In the genomic region with DNA sequence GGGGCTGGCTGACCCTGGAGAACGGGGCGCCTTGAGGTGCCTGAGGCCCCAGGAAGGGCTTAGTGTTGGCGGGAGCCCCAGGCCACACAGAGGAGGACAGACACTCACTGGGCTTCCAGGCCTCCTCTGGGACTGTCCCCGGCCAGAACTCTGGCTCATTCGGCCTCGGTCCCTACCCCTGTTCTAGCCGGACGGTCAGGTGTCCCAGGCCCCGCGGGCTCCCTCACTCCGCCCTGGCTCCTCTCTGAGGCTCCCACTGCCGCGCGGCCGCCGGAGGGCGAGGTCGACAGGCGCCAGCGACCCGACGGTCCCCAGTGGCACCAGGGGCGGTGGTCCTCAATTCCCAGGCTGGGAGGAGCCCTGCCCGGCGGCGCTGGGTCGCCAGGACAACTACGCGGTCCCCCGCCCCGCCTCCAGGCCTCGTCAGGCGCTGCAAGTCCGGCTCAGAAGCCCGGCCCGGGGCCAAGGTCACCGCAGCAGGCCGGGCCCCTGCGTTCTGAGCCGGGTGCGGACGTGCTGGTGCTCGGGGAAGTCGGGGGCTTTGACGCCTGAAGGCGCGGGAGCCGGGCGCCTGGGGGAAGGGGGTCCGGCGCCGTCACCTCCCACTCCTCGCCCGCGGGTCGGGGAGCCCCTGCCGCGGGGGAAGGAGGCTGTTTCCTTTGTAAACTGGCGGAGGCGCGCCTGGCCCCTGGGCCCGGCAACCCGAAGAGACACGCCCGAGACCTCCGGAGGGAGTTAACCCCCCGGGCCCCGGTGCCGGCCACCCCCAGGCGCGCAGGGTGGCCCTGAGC, we compare ENCODE assay signal across 8 cellular contexts. TPM values are rescaled to one million over a fixed set of nuclear protein-coding genes. Genes with fewer than 3 reads are reported as not detected.
DNase-seq lines count a peak whose midpoint lies in the region; ATAC-seq, FAIRE-seq and TF ChIP-seq lines count a peak whose summit lies in the region.

No MANE protein-coding gene starts in this region.

- in situ Hi-C loops in HepG2 (cut with HindIII; ENCODE audit: extremely low pct_ligation_motif_present, low pct_unique_long_range_greater_than_20kb) (no loop called here), GM13977 (cut with MboI; ENCODE audit: low pct_unique_long_range_greater_than_20kb, low sequenced_read_pairs, unreplicated experiment) (no loop called here)

- no peaks in the 10 kb centered on the region for H3K79me2 ChIP-seq in HepG2 (ENCODE audit: insufficient read depth, low read length)

- H3K4me3 ChIP-seq in cardiac fibroblast (replicated peaks in 1 of 2; ENCODE audit: low read depth in 2 of 2, low read length in 2 of 2) = peak overlapping the region; percentile 23 to 47
- H3K4me3 ChIP-seq in HepG2 (replicated peaks in 1 of 3; ENCODE audit: insufficient read depth in 1 of 3, low read depth in 2 of 3, low read length in 3 of 3) = peak overlapping the region; percentile 61 to 75 (median 62); a peak in 5 of 6 replicates
- peak overlapping the region in 4 of 5 donors; percentile 49 to 64 (median 52) for H3K4me3 ChIP-seq in subcutaneous abdominal adipose tissue (ENCODE audit: low read depth in 1 of 5, low read length in 5 of 5)

- H3K4me1 ChIP-seq in HepG2 (ENCODE audit: insufficient read depth, low read length) = peaks cover 44% of the 10 kb centered on the region
- peaks cover 4 to 61% (median 51%) of the 10 kb centered on the region in 5 donors for H3K4me1 ChIP-seq in subcutaneous abdominal adipose tissue (ENCODE audit: control insufficient read depth in 5 of 5, insufficient read depth in 5 of 5, low read length in 5 of 5)

- POLR2A ChIA-PET in HepG2 (lab: Yijun Ruan, JAX) = no interaction called here

- H2AFZ ChIP-seq in HepG2 (ENCODE audit: low read length) = no peak overlapping the region

- WGBS in HepG2 (ENCODE audit: low lambda C conversion rate) = 0% methylated on average over 7 of the region's 71 CpGs

- H4K20me1 ChIP-seq in HepG2 (ENCODE audit: insufficient read depth, low read length) = no peaks in the 10 kb centered on the region

- FAIRE-seq in HepG2 (lab: Jason Lieb, UNC) = no peak

- no peaks in the 10 kb centered on the region for H3K9me3 ChIP-seq in HepG2 (ENCODE audit: low read length)
- H3K9me3 ChIP-seq in subcutaneous abdominal adipose tissue (ENCODE audit: control insufficient read depth in 5 of 5, low read length in 5 of 5) = no peaks in the 10 kb centered on the region

- peak; percentile 42 to 53; a peak in 1 of 4 replicates for TF ChIP-seq POLR2A in HepG2 (IDR thresholded peaks at IDR 0.05; ENCODE audit: insufficient read depth in 1 of 2, low read depth in 2 of 2, low read length in 2 of 2)

- intact Hi-C loops in HepG2 (cut with micrococcal nuclease; ENCODE audit: unreplicated experiment) = no loop called here

- peak; percentile 34 to 48 for DNase-seq in cardiac fibroblast (ENCODE audit: low read depth in 2 of 2)
- peak; percentile 62 for DNase-seq in HepG2 (ENCODE audit: low spot score)
- DNase-seq in MV-4-11 (lab: John Stamatoyannopoulos, UW) = no peak
- no peak for DNase-seq in GM13977 (ENCODE audit: low spot score)

- H3K36me3 ChIP-seq in HepG2 (replicated peaks in 1 of 2; ENCODE audit: control insufficient read depth in 1 of 2, insufficient read depth in 2 of 2, low read length in 2 of 2) (no peaks in the 10 kb centered on the region; a peak in 1 of 5 replicates), subcutaneous abdominal adipose tissue (ENCODE audit: control insufficient read depth in 5 of 5, insufficient read depth in 5 of 5, low read length in 5 of 5) (no peaks in the 10 kb centered on the region)

- no peak; the same call in 1 of the 2 replicates for TF ChIP-seq RAD21 in HepG2 (CRISPR knock-in tag; IDR thresholded peaks at IDR 0.05)

- BruUV-seq in HepG2 (replicated peaks; lab: Mats Ljungman, UMichigan) = TSS peak; percentile 59

- TF ChIP-seq EP300 in HepG2 (IDR thresholded peaks at IDR 0.05; ENCODE audit: low read depth in 2 of 2, low read length in 2 of 2) = no peak
- no peak for TF ChIP-seq EP300 in HepG2 (CRISPR knock-in tag; IDR thresholded peaks at IDR 0.05; ENCODE audit: borderline replicate concordance)

- no peak for TF ChIP-seq CTCF in cardiac fibroblast (IDR thresholded peaks at IDR 0.05; ENCODE audit: low read depth, low read length)
- peak; percentile 22; the same call in 1 of the 2 replicates for TF ChIP-seq CTCF in HepG2 (CRISPR knock-in tag; IDR thresholded peaks at IDR 0.05)
- TF ChIP-seq CTCF in GM13977 (IDR thresholded peaks at IDR 0.05; ENCODE audit: extremely low read depth, insufficient read depth, missing control alignments) = no peak

- H3K27me3 ChIP-seq in HepG2 (ENCODE audit: control insufficient read depth in 1 of 2, insufficient read depth in 2 of 2, low read length in 2 of 2) (peaks cover 8 to 28% of the 10 kb centered on the region in 2 experiments; a peak in 3 of 5 replicates), subcutaneous abdominal adipose tissue (ENCODE audit: control insufficient read depth in 5 of 5, insufficient read depth in 4 of 5, low read length in 5 of 5) (no peaks in the 10 kb centered on the region)

- ATAC-seq in GM18511 (IDR thresholded peaks at IDR 0.05; ENCODE audit: unreplicated experiment) = peak; percentile 17
- peak; percentile 6 for ATAC-seq in HG03521 (IDR thresholded peaks at IDR 0.05; ENCODE audit: unreplicated experiment)
- ATAC-seq in HepG2 = peak; percentile 81
- no peak for ATAC-seq in HG02973 (IDR thresholded peaks at IDR 0.05; ENCODE audit: unreplicated experiment)

- H3K9ac ChIP-seq in HepG2 (ENCODE audit: insufficient read depth, low read depth, low read length) (peak overlapping the region; percentile 75), subcutaneous abdominal adipose tissue (ENCODE audit: low read length in 5 of 5) (peak overlapping the region in 4 of 5 donors; percentile 53 to 85 (median 76))

- CTCF ChIA-PET in HepG2 (lab: Yijun Ruan, JAX; ENCODE audit: low intra/inter-chr PET ratio, low total read pairs) = interaction anchor here (0.9 kb wide), 1 partner anchor 51 kb away, joined by 3 read pairs; no protein-coding TSS in a partner anchor

- H3K27ac ChIP-seq in HepG2 (ENCODE audit: extremely low read length, insufficient read depth, low read length) (peak overlapping the region; percentile 86), subcutaneous abdominal adipose tissue (ENCODE audit: low read depth, low read length) (peak overlapping the region; percentile 92)

- peak overlapping the region; percentile 82 for H3K4me2 ChIP-seq in HepG2 (ENCODE audit: low read depth, low read length)

TF ChIP-seq in HepG2, 621 proteins besides CTCF, POLR2A, EP300 and RAD21 (continues in another document):
- TF ChIP-seq AHR (CRISPR knock-in tag; IDR thresholded peaks at IDR 0.05) = no peak
- TF ChIP-seq ZNF891 (CRISPR knock-in tag; IDR thresholded peaks at IDR 0.05) = no peak
- no peak for TF ChIP-seq IKZF1 (IDR thresholded peaks at IDR 0.05)
- TF ChIP-seq KMT2B (CRISPR knock-in tag; IDR thresholded peaks at IDR 0.05) = no peak
- no peak for TF ChIP-seq SSRP1 (CRISPR knock-in tag; IDR thresholded peaks at IDR 0.05)
- peak; percentile 65 for TF ChIP-seq ZNF607 (CRISPR knock-in tag; IDR thresholded peaks at IDR 0.05; ENCODE audit: borderline replicate concordance)
- TF ChIP-seq CHD4 (IDR thresholded peaks at IDR 0.05; ENCODE audit: borderline replicate concordance, low read length) = no peak
- no peak for TF ChIP-seq DMTF1 (CRISPR knock-in tag; IDR thresholded peaks at IDR 0.05)
- peak; percentile 81; the same call in 1 of the 2 replicates for TF ChIP-seq ZBTB7B (CRISPR knock-in tag; IDR thresholded peaks at IDR 0.05)
- 0 out of 2 replicates have a peak, but pooled peaks have one; percentile 35 for TF ChIP-seq ZNF205 (CRISPR knock-in tag; IDR thresholded peaks at IDR 0.05)
- peak; percentile 76 for TF ChIP-seq SAP130 (CRISPR knock-in tag; IDR thresholded peaks at IDR 0.05; ENCODE audit: low read depth)
- TF ChIP-seq ZNF17 (CRISPR knock-in tag; IDR thresholded peaks at IDR 0.05) = no peak

RNA-seq across cellular contexts. Expression of gene PWWP2B, which starts 1.1 kb away (rescaled TPM):
- 3.5 and 4.7 TPM in 2 replicates for total RNA-seq in HepG2 (2016; rRNA removed; fragmentation: Illumina TruSeq; extraction: Trizol)
- total RNA-seq in HepG2 (2016; cell fraction: cytosol; rRNA removed; fragmentation: Illumina TruSeq; extraction: Trizol; ENCODE audit: low read depth) = 1.3 and 1.8 TPM in 2 replicates
- total RNA-seq in HepG2 (2016; cell fraction: insoluble cytoplasmic fraction; rRNA removed; fragmentation: Illumina TruSeq; extraction: Trizol) = 3.2 and 5.1 TPM in 2 replicates
- 3.2 and 3.7 TPM in 2 replicates for total RNA-seq in HepG2 (2016; cell fraction: membrane; rRNA removed; fragmentation: Illumina TruSeq; extraction: Trizol)
- total RNA-seq in HepG2 (2016; cell fraction: nucleus; rRNA removed; fragmentation: Illumina TruSeq; extraction: Trizol) = 2.9 and 3.1 TPM in 2 replicates
- polyA plus RNA-seq in HepG2 (2011; rRNA removed) = 2.3 and 3.7 TPM in 2 replicates
- 3.1 and 4.4 TPM in 2 replicates for polyA plus RNA-seq in HepG2 (2011; cell fraction: cytosol; rRNA removed)
- 12.7 and 14.5 TPM in 2 replicates for polyA plus RNA-seq in HepG2 (2011; cell fraction: nucleus; rRNA removed)
- 2.3 and 4.1 TPM in 2 replicates for polyA plus RNA-seq in HepG2 (2012)
- 1.2 and 1.3 TPM in 2 replicates for polyA plus RNA-seq in HepG2 (2016; cell fraction: cytosol; fragmentation: Illumina TruSeq; extraction: Trizol; ENCODE audit: low read depth)
- 2.8 and 3.2 TPM in 2 replicates for polyA plus RNA-seq in HepG2 (2016; cell fraction: insoluble cytoplasmic fraction; fragmentation: Illumina TruSeq; extraction: Trizol; ENCODE audit: low read depth)
- 2.2 and 2.3 TPM in 2 replicates for polyA plus RNA-seq in HepG2 (2016; cell fraction: membrane; fragmentation: Illumina TruSeq; extraction: Trizol; ENCODE audit: low read depth)
- polyA plus RNA-seq in HepG2 (2016; cell fraction: nucleus; fragmentation: Illumina TruSeq; extraction: Trizol; ENCODE audit: insufficient read depth, low read depth) = 5.4 and 5.6 TPM in 2 replicates
- polyA minus RNA-seq in HepG2 (2011; rRNA and poly(A)+ RNA removed; ENCODE audit: low replicate concordance) = 3.9 and 6.3 TPM in 2 replicates
- 4.8 and 5.9 TPM in 2 replicates for polyA minus RNA-seq in HepG2 (2011; cell fraction: cytosol; rRNA and poly(A)+ RNA removed)
- 2.7 and 3.5 TPM in 2 replicates for polyA minus RNA-seq in HepG2 (2011; cell fraction: nucleus; rRNA and poly(A)+ RNA removed)

Comparison
In these comparisons a context has a peak if more than half of its experiments do, and no peak if none do; other contexts are left out.
1. DNase-seq: peak in cardiac fibroblast (2 of 2) and HepG2 (single experiment); none in MV-4-11 (single experiment) and GM13977 (single experiment).
2. Peak in every context shown above with its lines, with median percentiles within 50 percentile points of each other: H3K4me3 ChIP-seq.